In the genomic region with DNA sequence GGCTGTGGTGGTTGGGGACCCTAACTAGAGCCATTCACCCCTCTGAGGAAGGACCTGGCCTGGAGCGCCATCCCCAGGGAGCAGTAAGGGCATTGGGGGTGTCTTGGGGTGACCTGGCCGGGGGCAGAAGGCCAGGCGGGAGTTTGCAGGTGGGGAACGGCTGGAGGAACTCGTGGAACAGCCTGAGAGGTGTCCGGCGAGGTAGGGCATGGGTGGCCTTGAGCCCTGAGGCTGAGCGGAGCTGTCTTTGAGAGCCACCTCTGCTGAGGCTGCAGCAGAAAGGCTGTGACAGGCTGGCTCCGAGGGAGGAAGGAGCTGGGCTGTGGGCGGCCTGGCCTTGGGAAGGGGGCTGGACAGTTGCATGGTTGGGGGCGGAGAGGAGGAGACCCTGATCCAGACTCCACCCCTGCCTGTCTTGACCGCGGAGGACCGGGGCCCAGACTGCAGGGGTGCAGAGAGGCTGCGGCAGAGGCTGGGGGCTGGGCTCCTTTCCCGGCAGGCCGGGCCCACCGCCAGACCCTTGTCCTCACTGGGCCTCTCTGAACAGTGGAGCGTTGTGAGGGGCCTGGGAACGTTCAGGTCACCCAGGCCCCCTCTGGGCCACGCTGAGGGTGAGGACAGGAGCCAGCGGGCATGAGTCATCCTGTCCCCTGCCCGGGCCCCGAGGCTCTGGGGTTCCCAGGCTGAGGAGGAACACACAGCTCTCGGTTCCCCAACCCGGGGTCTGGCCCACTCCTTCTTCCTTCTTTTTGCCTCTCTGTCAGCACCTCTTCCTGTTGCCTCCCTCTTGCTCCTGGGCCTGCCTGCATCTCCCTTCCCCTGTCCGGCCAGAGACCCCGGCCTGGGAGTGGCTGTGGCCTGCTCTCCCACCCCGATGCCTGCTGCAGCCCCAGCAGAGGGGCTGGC, we compare ENCODE assay signal across 1 cellular context.
TF ChIP-seq lines count a peak whose summit lies in the region.

No MANE protein-coding gene starts in this region.

TF ChIP-seq in HepG2, 621 proteins besides CTCF, POLR2A, EP300 and RAD21 (continued from another document and continues in another):
- TF ChIP-seq, protein P1, sequence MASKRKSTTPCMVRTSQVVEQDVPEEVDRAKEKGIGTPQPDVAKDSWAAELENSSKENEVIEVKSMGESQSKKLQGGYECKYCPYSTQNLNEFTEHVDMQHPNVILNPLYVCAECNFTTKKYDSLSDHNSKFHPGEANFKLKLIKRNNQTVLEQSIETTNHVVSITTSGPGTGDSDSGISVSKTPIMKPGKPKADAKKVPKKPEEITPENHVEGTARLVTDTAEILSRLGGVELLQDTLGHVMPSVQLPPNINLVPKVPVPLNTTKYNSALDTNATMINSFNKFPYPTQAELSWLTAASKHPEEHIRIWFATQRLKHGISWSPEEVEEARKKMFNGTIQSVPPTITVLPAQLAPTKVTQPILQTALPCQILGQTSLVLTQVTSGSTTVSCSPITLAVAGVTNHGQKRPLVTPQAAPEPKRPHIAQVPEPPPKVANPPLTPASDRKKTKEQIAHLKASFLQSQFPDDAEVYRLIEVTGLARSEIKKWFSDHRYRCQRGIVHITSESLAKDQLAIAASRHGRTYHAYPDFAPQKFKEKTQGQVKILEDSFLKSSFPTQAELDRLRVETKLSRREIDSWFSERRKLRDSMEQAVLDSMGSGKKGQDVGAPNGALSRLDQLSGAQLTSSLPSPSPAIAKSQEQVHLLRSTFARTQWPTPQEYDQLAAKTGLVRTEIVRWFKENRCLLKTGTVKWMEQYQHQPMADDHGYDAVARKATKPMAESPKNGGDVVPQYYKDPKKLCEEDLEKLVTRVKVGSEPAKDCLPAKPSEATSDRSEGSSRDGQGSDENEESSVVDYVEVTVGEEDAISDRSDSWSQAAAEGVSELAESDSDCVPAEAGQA (IDR thresholded peaks at IDR 0.05; ENCODE audit: low read depth): no peak
- TF ChIP-seq, protein P1 (CRISPR knock-in tag; IDR thresholded peaks at IDR 0.05; ENCODE audit: borderline replicate concordance): no peak
- TF ChIP-seq, protein P2, sequence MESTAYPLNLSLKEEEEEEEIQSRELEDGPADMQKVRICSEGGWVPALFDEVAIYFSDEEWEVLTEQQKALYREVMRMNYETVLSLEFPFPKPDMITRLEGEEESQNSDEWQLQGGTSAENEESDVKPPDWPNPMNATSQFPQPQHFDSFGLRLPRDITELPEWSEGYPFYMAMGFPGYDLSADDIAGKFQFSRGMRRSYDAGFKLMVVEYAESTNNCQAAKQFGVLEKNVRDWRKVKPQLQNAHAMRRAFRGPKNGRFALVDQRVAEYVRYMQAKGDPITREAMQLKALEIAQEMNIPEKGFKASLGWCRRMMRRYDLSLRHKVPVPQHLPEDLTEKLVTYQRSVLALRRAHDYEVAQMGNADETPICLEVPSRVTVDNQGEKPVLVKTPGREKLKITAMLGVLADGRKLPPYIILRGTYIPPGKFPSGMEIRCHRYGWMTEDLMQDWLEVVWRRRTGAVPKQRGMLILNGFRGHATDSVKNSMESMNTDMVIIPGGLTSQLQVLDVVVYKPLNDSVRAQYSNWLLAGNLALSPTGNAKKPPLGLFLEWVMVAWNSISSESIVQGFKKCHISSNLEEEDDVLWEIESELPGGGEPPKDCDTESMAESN (CRISPR knock-in tag; conservative IDR thresholded peaks at IDR 0.05): peak; percentile 84; the same call in 1 of the 2 replicates
- TF ChIP-seq, protein P3, sequence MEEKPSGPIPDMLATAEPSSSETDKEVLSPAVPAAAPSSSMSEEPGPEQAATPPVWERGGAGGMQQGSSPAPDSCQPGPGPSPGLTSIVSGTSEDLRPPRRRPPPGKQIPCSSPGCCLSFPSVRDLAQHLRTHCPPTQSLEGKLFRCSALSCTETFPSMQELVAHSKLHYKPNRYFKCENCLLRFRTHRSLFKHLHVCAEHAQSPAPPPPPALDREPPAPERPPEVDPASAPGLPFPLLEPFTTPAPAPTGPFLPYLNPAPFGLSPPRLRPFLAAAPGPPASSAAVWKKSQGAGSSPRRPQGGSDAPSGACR (CRISPR knock-in tag; IDR thresholded peaks at IDR 0.05): no peak; the same call in 1 of the 2 replicates
- TF ChIP-seq ZBTB46 (CRISPR knock-in tag; IDR thresholded peaks at IDR 0.05; ENCODE audit: borderline replicate concordance) (no peak), GLI4 (CRISPR knock-in tag; IDR thresholded peaks at IDR 0.05; ENCODE audit: borderline replicate concordance) (no peak), MED13 (CRISPR knock-in tag; IDR thresholded peaks at IDR 0.05) (peak; percentile 19; the same call in 1 of the 2 replicates), MLXIP (CRISPR knock-in tag; IDR thresholded peaks at IDR 0.05; ENCODE audit: borderline replicate concordance) (no peak), ZNF652 (CRISPR knock-in tag; IDR thresholded peaks at IDR 0.05; ENCODE audit: borderline replicate concordance, low read depth) (no peak), ZNF335 (CRISPR knock-in tag; IDR thresholded peaks at IDR 0.05) (0 out of 2 replicates have a peak, but pooled peaks have one; percentile 60), HINFP (CRISPR knock-in tag; IDR thresholded peaks at IDR 0.05; ENCODE audit: low read depth) (no peak), ZBTB14 (CRISPR knock-in tag; IDR thresholded peaks at IDR 0.05) (0 out of 2 replicates have a peak, but pooled peaks have one; percentile 28), GZF1 (CRISPR knock-in tag; IDR thresholded peaks at IDR 0.05) (peak; percentile 40; the same call in 1 of the 2 replicates), U2AF1 (optimal IDR thresholded peaks at IDR 0.05; ENCODE audit: low read depth, low read length) (no peak), HNRNPUL1 (IDR thresholded peaks at IDR 0.05; ENCODE audit: low read depth, low read length) (no peak), SMAD3 (CRISPR knock-in tag; IDR thresholded peaks at IDR 0.05) (peak; percentile 93), GABPB1 (CRISPR knock-in tag; IDR thresholded peaks at IDR 0.05) (peak; percentile 76; the same call in 1 of the 2 replicates), HNRNPH1 (optimal IDR thresholded peaks at IDR 0.05; ENCODE audit: low read depth, low read length) (no peak), HOXD1 (CRISPR knock-in tag; IDR thresholded peaks at IDR 0.05) (0 out of 2 replicates have a peak, but pooled peaks have one; percentile 24)
- TF ChIP-seq, protein P4, sequence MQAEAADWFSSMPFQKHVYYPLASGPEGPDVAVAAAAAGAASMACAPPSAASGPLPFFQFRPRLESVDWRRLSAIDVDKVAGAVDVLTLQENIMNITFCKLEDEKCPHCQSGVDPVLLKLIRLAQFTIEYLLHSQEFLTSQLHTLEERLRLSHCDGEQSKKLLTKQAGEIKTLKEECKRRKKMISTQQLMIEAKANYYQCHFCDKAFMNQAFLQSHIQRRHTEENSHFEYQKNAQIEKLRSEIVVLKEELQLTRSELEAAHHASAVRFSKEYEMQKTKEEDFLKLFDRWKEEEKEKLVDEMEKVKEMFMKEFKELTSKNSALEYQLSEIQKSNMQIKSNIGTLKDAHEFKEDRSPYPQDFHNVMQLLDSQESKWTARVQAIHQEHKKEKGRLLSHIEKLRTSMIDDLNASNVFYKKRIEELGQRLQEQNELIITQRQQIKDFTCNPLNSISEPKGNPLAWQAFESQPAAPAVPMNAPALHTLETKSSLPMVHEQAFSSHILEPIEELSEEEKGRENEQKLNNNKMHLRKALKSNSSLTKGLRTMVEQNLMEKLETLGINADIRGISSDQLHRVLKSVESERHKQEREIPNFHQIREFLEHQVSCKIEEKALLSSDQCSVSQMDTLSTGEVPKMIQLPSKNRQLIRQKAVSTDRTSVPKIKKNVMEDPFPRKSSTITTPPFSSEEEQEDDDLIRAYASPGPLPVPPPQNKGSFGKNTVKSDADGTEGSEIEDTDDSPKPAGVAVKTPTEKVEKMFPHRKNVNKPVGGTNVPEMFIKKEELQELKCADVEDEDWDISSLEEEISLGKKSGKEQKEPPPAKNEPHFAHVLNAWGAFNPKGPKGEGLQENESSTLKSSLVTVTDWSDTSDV (CRISPR knock-in tag; IDR thresholded peaks at IDR 0.05): no peak
- TF ChIP-seq, protein P5, sequence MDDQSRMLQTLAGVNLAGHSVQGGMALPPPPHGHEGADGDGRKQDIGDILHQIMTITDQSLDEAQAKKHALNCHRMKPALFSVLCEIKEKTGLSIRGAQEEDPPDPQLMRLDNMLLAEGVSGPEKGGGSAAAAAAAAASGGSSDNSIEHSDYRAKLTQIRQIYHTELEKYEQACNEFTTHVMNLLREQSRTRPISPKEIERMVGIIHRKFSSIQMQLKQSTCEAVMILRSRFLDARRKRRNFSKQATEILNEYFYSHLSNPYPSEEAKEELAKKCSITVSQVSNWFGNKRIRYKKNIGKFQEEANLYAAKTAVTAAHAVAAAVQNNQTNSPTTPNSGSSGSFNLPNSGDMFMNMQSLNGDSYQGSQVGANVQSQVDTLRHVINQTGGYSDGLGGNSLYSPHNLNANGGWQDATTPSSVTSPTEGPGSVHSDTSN (CRISPR knock-in tag; IDR thresholded peaks at IDR 0.05; ENCODE audit: borderline replicate concordance): no peak
- TF ChIP-seq, protein P6, sequence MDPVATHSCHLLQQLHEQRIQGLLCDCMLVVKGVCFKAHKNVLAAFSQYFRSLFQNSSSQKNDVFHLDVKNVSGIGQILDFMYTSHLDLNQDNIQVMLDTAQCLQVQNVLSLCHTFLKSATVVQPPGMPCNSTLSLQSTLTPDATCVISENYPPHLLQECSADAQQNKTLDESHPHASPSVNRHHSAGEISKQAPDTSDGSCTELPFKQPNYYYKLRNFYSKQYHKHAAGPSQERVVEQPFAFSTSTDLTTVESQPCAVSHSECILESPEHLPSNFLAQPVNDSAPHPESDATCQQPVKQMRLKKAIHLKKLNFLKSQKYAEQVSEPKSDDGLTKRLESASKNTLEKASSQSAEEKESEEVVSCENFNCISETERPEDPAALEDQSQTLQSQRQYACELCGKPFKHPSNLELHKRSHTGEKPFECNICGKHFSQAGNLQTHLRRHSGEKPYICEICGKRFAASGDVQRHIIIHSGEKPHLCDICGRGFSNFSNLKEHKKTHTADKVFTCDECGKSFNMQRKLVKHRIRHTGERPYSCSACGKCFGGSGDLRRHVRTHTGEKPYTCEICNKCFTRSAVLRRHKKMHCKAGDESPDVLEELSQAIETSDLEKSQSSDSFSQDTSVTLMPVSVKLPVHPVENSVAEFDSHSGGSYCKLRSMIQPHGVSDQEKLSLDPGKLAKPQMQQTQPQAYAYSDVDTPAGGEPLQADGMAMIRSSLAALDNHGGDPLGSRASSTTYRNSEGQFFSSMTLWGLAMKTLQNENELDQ (CRISPR knock-in tag; IDR thresholded peaks at IDR 0.05; ENCODE audit: borderline replicate concordance): no peak
